11 cellular contexts compared by ENCODE assay signal in the genomic region with DNA sequence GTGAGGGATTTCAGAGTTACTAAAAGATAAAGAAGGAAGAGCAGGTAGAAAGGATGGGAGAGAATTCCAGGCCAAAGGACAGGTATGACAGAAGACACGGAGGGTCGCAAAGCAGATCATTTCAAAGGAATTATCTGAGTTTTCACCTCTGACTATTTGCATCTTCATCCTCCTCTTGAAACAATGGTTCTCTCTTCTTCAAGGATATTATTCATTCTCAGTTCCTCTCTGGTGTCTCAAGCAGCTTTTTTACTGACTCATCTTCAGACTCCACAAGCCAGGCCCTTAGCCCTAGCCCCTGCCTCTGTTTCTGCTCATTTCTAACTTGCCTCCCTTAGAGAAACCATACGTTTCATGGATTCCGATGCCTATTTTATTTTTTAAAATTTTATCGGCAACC. TPM values are rescaled to one million over a fixed set of nuclear protein-coding genes. Genes with fewer than 3 reads are reported as not detected.
DNase-seq lines count a peak whose midpoint lies in the region; ATAC-seq, FAIRE-seq and TF ChIP-seq lines count a peak whose summit lies in the region.
"Had no signal": no experiment of that assay in that cellular context is flagged by ENCODE, and none has a peak within 500 bp of the region (broad histone marks: within the 10 kb centered on the region; RNA-seq: fewer than 3 reads in every experiment).

No MANE protein-coding gene starts in this region.

- no peaks in the 10 kb centered on the region for H3K9me3 ChIP-seq in K562 (replicated peaks; ENCODE audit: control insufficient read depth, insufficient read depth, low read depth, low read length)
- H3K9me3 ChIP-seq in right cardiac atrium (ENCODE audit: control insufficient read depth, low read length) = no peaks in the 10 kb centered on the region

- H3K4me2 ChIP-seq in K562 (ENCODE audit: insufficient read depth, low read length) = no peak overlapping the region

- H3K79me2 ChIP-seq in K562 (ENCODE audit: control insufficient read depth, insufficient read depth, low read length) = no peaks in the 10 kb centered on the region

- no peak for DNase-seq in GM18507 (ENCODE audit: extremely low spot score, insufficient read length, low read depth)
- no peak for DNase-seq in K562 (ENCODE audit: extremely low read depth in 1 of 4, low spot score in 3 of 4)
- DNase-seq in NCI-H2196 (lab: John Stamatoyannopoulos, UW; ENCODE audit: unreplicated experiment) = no peak
- no peak for DNase-seq in HCEC 1CT
- DNase-seq in right cardiac atrium = no peak
- no peak for DNase-seq in activated gamma-delta T cell treated with Interleukin-2 at 50 U/mL for 16 hours
- DNase-seq: activated naive CD8-positive, alpha-beta T cell treated with anti-CD3 and anti-CD28 coated beads, Interleukin-2, amount 50 U/mL, for 24 hours; posterior cingulate gyrus; SW 1271 had no signal

- no peak overlapping the region for H2AFZ ChIP-seq in K562 (ENCODE audit: low read depth, low read length)

- H3K4me3 ChIP-seq in K562 = no peak overlapping the region
- no peak overlapping the region for H3K4me3 ChIP-seq in right cardiac atrium (ENCODE audit: low read length)

- H3K27ac ChIP-seq in K562 (ENCODE audit: extremely low read depth, low read depth, low read length) (no peak overlapping the region), right cardiac atrium (ENCODE audit: low read length) (no peak overlapping the region)

- FAIRE-seq in GM18507 (lab: Jason Lieb, UNC) = peak; percentile 84
- no peak for FAIRE-seq in K562 (lab: Jason Lieb, UNC)

- TF ChIP-seq EP300 in K562 (IDR thresholded peaks at IDR 0.05; ENCODE audit: low read length) = no peak

- CTCF ChIA-PET in K562 (lab: Yijun Ruan, JAX; ENCODE audit: low intra/inter-chr PET ratio) = no interaction called here

- WGBS in K562 (ENCODE audit: insufficient coverage, low coverage, missing lambda C conversion rate) = 87% methylated on average over 5 of the region's 5 CpGs
- 95% methylated on average over 5 of the region's 5 CpGs for WGBS in right cardiac atrium

- in situ Hi-C loops in K562 (cut with MboI) = no loop called here

- no peak for TF ChIP-seq RAD21 in K562 (CRISPR knock-in tag; conservative IDR thresholded peaks at IDR 0.05 in 1 of 2, IDR thresholded peaks at IDR 0.05 in 1 of 2)

- intact Hi-C loops in K562 (cut with micrococcal nuclease) = no loop called here
- intact Hi-C loops in right cardiac atrium (cut with DNase I) = no loop called here

- H4K20me1 ChIP-seq in K562 (replicated peaks; ENCODE audit: control insufficient read depth, insufficient read depth, low read length) = no peaks in the 10 kb centered on the region

- H3K4me1 ChIP-seq in K562 (replicated peaks in 1 of 2; ENCODE audit: control insufficient read depth in 2 of 2, insufficient read depth in 2 of 2, low read length in 2 of 2) = peaks cover 11% of the 10 kb centered on the region in 2 experiments; a peak in 4 of 5 replicates
- H3K4me1 ChIP-seq in right cardiac atrium (ENCODE audit: control insufficient read depth, insufficient read depth, low read length) = no peaks in the 10 kb centered on the region

- TF ChIP-seq CTCF in K562 (IDR thresholded peaks at IDR 0.05 in 2 of 3, conservative IDR thresholded peaks at IDR 0.05 in 1 of 3; ENCODE audit: insufficient read depth in 2 of 3, low read depth in 1 of 3, low read length in 3 of 3) = no peak

- no peak for TF ChIP-seq POLR2A in K562 (conservative IDR thresholded peaks at IDR 0.05)

- H3K9me1 ChIP-seq in K562 (ENCODE audit: control insufficient read depth, insufficient read depth, low read length) = no peaks in the 10 kb centered on the region

- ATAC-seq in GM21381 (IDR thresholded peaks at IDR 0.05; ENCODE audit: unreplicated experiment) (peak; percentile 89), HG03103 (IDR thresholded peaks at IDR 0.05; ENCODE audit: low read depth, unreplicated experiment) (peak; percentile 91), K562 (no peak), right cardiac atrium (no peak)
- ATAC-seq: activated naive CD8-positive, alpha-beta T cell treated with anti-CD3 and anti-CD28 coated beads, Interleukin-2, amount 50 U/mL, for 24 hours had no signal

- H3K27me3 ChIP-seq in K562 (ENCODE audit: control insufficient read depth in 2 of 2, insufficient read depth in 2 of 2, low read length in 2 of 2) (no peaks in the 10 kb centered on the region), right cardiac atrium (ENCODE audit: control insufficient read depth, insufficient read depth) (no peaks in the 10 kb centered on the region)

- POLR2A ChIA-PET in K562 (lab: Yijun Ruan, JAX) = no interaction called here

- H3K36me3 ChIP-seq in K562 (ENCODE audit: control insufficient read depth, insufficient read depth, low read length) = peaks cover 27% of the 10 kb centered on the region

- no peak overlapping the region for H3K9ac ChIP-seq in K562 (ENCODE audit: insufficient read depth in 1 of 2, low read depth in 2 of 2, low read length in 2 of 2)

- BruUV-seq in K562 (replicated peaks; lab: Mats Ljungman, UMichigan) = no TSS peak

TF ChIP-seq in K562, 482 proteins besides CTCF, POLR2A, EP300 and RAD21 (continues in another document):
- TF ChIP-seq, protein P1, sequence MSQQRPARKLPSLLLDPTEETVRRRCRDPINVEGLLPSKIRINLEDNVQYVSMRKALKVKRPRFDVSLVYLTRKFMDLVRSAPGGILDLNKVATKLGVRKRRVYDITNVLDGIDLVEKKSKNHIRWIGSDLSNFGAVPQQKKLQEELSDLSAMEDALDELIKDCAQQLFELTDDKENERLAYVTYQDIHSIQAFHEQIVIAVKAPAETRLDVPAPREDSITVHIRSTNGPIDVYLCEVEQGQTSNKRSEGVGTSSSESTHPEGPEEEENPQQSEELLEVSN (IDR thresholded peaks at IDR 0.05; ENCODE audit: borderline replicate concordance in 1 of 2, extremely low read depth in 1 of 2, insufficient read depth in 1 of 2, insufficient read length in 1 of 2, low read depth in 1 of 2, low read length in 1 of 2, poor library complexity in 1 of 2, severe bottlenecking in 1 of 2) = no peak
- TF ChIP-seq SFPQ (IDR thresholded peaks at IDR 0.05; ENCODE audit: low read depth, low read length) = no peak
- peak; percentile 12; the same call in 1 of the 2 replicates for TF ChIP-seq NFE2 (IDR thresholded peaks at IDR 0.05; ENCODE audit: low read depth)

RNA-seq across cellular contexts. Expression of gene DDX59, which starts 15.0 kb away (rescaled TPM):
- total RNA-seq in K562 (2011; cell fraction: chromatin; rRNA removed; ENCODE audit: low replicate concordance) = 19.4 and 32.1 TPM in 2 replicates
- 8.0 and 8.6 TPM in 2 replicates for total RNA-seq in K562 (2011; cell fraction: nucleolus; rRNA removed)
- total RNA-seq in K562 (2011; cell fraction: nucleoplasm; rRNA removed) = 12.3 and 17.9 TPM in 2 replicates
- 15.8 and 18.4 TPM in 2 replicates for total RNA-seq in K562 (2014; rRNA removed)
- 21.1 and 23.9 TPM in 2 replicates for total RNA-seq in K562 (2014; rRNA removed; fragmentation: Illumina TruSeq; extraction: Trizol)
- 20.0 and 24.1 TPM in 2 replicates for total RNA-seq in K562 (2015; rRNA removed; fragmentation: Illumina TruSeq; extraction: Trizol)
- total RNA-seq in K562 (2021) = 17.9 and 19.9 TPM in 2 replicates
- 19.8 and 23.4 TPM in 2 replicates for polyA plus RNA-seq in K562 (2011; rRNA removed)
- polyA plus RNA-seq in K562 (2011; cell fraction: cytosol; rRNA removed) = 4.9 and 12.3 TPM in 2 replicates
- polyA plus RNA-seq in K562 (2011; cell fraction: nucleus; rRNA removed) = 8.0 and 12.4 TPM in 2 replicates
- 12.2 and 19.5 TPM in 2 replicates for polyA plus RNA-seq in K562 (2012)
- polyA plus RNA-seq in K562 (2014; fragmentation: Illumina TruSeq; extraction: Trizol) = 21.1 and 30.4 TPM in 2 replicates
- 1 to 10 TPM; 8.3 TPM for polyA plus RNA-seq in K562 (2014; fragmentation: Nextera tagmentation; extraction: Ambion mirVana)
- polyA plus RNA-seq in K562 (2014; rRNA removed) = 24.4 and 25.7 TPM in 2 replicates
- 20.3 and 27.4 TPM in 2 replicates for polyA minus RNA-seq in K562 (2011; rRNA and poly(A)+ RNA removed)
- 9.6 and 13.3 TPM in 2 replicates for polyA minus RNA-seq in K562 (2011; cell fraction: cytosol; rRNA and poly(A)+ RNA removed)
- 6.5 and 13.0 TPM in 2 replicates for polyA minus RNA-seq in K562 (2011; cell fraction: nucleus; rRNA and poly(A)+ RNA removed)
- 10 to 100 TPM; 11.0 to 14.9 (median 12.8) TPM for total RNA-seq in right cardiac atrium
- 17.1 TPM for polyA plus RNA-seq in right cardiac atrium

RNA-seq across cellular contexts. Expression of gene KIF14, which starts 34.1 kb away (rescaled TPM):
- total RNA-seq in K562 (2011; cell fraction: chromatin; rRNA removed; ENCODE audit: low replicate concordance) = 13.4 and 90.0 TPM in 2 replicates
- 7.8 and 12.8 TPM in 2 replicates for total RNA-seq in K562 (2011; cell fraction: nucleolus; rRNA removed)
- total RNA-seq in K562 (2011; cell fraction: nucleoplasm; rRNA removed) = 20.8 TPM in 2 replicates
- total RNA-seq in K562 (2014; rRNA removed) (22.4 and 24.8 TPM in 2 replicates), K562 (2014; rRNA removed; fragmentation: Illumina TruSeq; extraction: Trizol) (47.4 and 55.8 TPM in 2 replicates), K562 (2015; rRNA removed; fragmentation: Illumina TruSeq; extraction: Trizol) (40.5 and 43.1 TPM in 2 replicates), K562 (2021) (25.0 and 26.8 TPM in 2 replicates), right cardiac atrium (under 1 TPM; 0.08 to 0.37 (median 0.19) TPM)
- polyA plus RNA-seq in K562 (2011; rRNA removed) (25.0 and 37.5 TPM in 2 replicates), K562 (2014; fragmentation: Illumina TruSeq; extraction: Trizol) (28.6 and 31.7 TPM in 2 replicates), K562 (2014; fragmentation: Nextera tagmentation; extraction: Ambion mirVana) (10 to 100 TPM; 11.5 to 14.0 TPM), K562 (2014; rRNA removed) (25.1 and 29.0 TPM in 2 replicates), right cardiac atrium (0.02 TPM)
- 3.2 and 7.5 TPM in 2 replicates for polyA plus RNA-seq in K562 (2011; cell fraction: cytosol; rRNA removed)
- polyA plus RNA-seq in K562 (2011; cell fraction: nucleus; rRNA removed) = 9.2 and 10.1 TPM in 2 replicates
- 15.3 and 18.7 TPM in 2 replicates for polyA plus RNA-seq in K562 (2012)
- 52.8 and 53.0 TPM in 2 replicates for polyA minus RNA-seq in K562 (2011; rRNA and poly(A)+ RNA removed)
- 14.6 and 20.4 TPM in 2 replicates for polyA minus RNA-seq in K562 (2011; cell fraction: cytosol; rRNA and poly(A)+ RNA removed)
- 10.5 and 17.9 TPM in 2 replicates for polyA minus RNA-seq in K562 (2011; cell fraction: nucleus; rRNA and poly(A)+ RNA removed)

Comparison
In these comparisons a context has a peak if more than half of its experiments do, and no peak if none do; other contexts are left out.
1. ATAC-seq: peak in GM21381 (single experiment) and HG03103 (single experiment); none in K562 (single experiment) and right cardiac atrium (0 of 2).
2. RNA of gene KIF14, which starts 34.1 kb away (total RNA-seq): 7.8 to 90.0 TPM in K562; 0.08 to 0.37 TPM in right cardiac atrium; every median in the first group is over 4 times any median in the second.